Comparison of ENCODE assay signal across 1 cellular context in genomic region chr20:38032585-38033329, GRCh38.
TF ChIP-seq lines count a peak whose summit lies in the region.

No MANE protein-coding gene starts in this region.

TF ChIP-seq in H1, 55 proteins besides CTCF, POLR2A, EP300 and RAD21 (continued from another document):
- TF ChIP-seq POU5F1 (IDR thresholded peaks at IDR 0.05; ENCODE audit: low read depth, low read length) (no peak), SIN3A (conservative IDR thresholded peaks at IDR 0.05 in 1 of 2, IDR thresholded peaks at IDR 0.05 in 1 of 2; ENCODE audit: low read depth in 1 of 2, low read length in 2 of 2) (0 out of 4 replicates have a peak, but pooled peaks of 1 of the 2 experiments have one; percentile 42), JUN (IDR thresholded peaks at IDR 0.05; ENCODE audit: low read depth, low read length) (no peak), HDAC2 (IDR thresholded peaks at IDR 0.05; ENCODE audit: borderline replicate concordance in 1 of 2, low read depth in 2 of 2, low read length in 2 of 2) (peak in 1 of 2 experiments; percentile 62; a peak in 1 of 4 replicates), TAF7 (optimal IDR thresholded peaks at IDR 0.05; ENCODE audit: borderline replicate concordance, low read depth, low read length) (no peak), POLR2AphosphoS5 (IDR thresholded peaks at IDR 0.05; ENCODE audit: low read depth, low read length) (no peak), CREB1 (IDR thresholded peaks at IDR 0.05) (no peak)
- TF ChIP-seq, protein P1, sequence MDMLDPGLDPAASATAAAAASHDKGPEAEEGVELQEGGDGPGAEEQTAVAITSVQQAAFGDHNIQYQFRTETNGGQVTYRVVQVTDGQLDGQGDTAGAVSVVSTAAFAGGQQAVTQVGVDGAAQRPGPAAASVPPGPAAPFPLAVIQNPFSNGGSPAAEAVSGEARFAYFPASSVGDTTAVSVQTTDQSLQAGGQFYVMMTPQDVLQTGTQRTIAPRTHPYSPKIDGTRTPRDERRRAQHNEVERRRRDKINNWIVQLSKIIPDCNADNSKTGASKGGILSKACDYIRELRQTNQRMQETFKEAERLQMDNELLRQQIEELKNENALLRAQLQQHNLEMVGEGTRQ (IDR thresholded peaks at IDR 0.05; ENCODE audit: low read length), result no peak
- TF ChIP-seq, protein P2, sequence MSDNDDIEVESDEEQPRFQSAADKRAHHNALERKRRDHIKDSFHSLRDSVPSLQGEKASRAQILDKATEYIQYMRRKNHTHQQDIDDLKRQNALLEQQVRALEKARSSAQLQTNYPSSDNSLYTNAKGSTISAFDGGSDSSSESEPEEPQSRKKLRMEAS (IDR thresholded peaks at IDR 0.05), result peak; percentile 95
